In genomic region chr16:20918486-20919239, GRCh38 we compare ENCODE assay signal across 1 cellular context.
TF ChIP-seq lines count a peak whose summit lies in the region.

No MANE protein-coding gene starts in this region.

TF ChIP-seq in GM23338, 12 proteins besides CTCF, POLR2A, EP300 and RAD21 (continued from another document):
- TF ChIP-seq, protein P1, sequence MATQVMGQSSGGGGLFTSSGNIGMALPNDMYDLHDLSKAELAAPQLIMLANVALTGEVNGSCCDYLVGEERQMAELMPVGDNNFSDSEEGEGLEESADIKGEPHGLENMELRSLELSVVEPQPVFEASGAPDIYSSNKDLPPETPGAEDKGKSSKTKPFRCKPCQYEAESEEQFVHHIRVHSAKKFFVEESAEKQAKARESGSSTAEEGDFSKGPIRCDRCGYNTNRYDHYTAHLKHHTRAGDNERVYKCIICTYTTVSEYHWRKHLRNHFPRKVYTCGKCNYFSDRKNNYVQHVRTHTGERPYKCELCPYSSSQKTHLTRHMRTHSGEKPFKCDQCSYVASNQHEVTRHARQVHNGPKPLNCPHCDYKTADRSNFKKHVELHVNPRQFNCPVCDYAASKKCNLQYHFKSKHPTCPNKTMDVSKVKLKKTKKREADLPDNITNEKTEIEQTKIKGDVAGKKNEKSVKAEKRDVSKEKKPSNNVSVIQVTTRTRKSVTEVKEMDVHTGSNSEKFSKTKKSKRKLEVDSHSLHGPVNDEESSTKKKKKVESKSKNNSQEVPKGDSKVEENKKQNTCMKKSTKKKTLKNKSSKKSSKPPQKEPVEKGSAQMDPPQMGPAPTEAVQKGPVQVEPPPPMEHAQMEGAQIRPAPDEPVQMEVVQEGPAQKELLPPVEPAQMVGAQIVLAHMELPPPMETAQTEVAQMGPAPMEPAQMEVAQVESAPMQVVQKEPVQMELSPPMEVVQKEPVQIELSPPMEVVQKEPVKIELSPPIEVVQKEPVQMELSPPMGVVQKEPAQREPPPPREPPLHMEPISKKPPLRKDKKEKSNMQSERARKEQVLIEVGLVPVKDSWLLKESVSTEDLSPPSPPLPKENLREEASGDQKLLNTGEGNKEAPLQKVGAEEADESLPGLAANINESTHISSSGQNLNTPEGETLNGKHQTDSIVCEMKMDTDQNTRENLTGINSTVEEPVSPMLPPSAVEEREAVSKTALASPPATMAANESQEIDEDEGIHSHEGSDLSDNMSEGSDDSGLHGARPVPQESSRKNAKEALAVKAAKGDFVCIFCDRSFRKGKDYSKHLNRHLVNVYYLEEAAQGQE (IDR thresholded peaks at IDR 0.05; ENCODE audit: unreplicated experiment), result no peak
- TF ChIP-seq ZNF331 (CRISPR knock-in tag; IDR thresholded peaks at IDR 0.05; ENCODE audit: low read depth) (no peak), POLR2AphosphoS5 (IDR thresholded peaks at IDR 0.05; ENCODE audit: low read depth) (no peak), JUNB (IDR thresholded peaks at IDR 0.05; ENCODE audit: unreplicated experiment) (no peak), ZNF114 (CRISPR knock-in tag; IDR thresholded peaks at IDR 0.05) (no peak), ETS1 (IDR thresholded peaks at IDR 0.05) (no peak), CREB1 (CRISPR knock-in tag; IDR thresholded peaks at IDR 0.05; ENCODE audit: low read depth) (no peak), NANOG (IDR thresholded peaks at IDR 0.05; ENCODE audit: borderline replicate concordance) (no peak), STAT1 (IDR thresholded peaks at IDR 0.05; ENCODE audit: unreplicated experiment) (no peak), EZH2 (IDR thresholded peaks at IDR 0.05; ENCODE audit: low read depth, unreplicated experiment) (no peak)
- TF ChIP-seq, protein P2, sequence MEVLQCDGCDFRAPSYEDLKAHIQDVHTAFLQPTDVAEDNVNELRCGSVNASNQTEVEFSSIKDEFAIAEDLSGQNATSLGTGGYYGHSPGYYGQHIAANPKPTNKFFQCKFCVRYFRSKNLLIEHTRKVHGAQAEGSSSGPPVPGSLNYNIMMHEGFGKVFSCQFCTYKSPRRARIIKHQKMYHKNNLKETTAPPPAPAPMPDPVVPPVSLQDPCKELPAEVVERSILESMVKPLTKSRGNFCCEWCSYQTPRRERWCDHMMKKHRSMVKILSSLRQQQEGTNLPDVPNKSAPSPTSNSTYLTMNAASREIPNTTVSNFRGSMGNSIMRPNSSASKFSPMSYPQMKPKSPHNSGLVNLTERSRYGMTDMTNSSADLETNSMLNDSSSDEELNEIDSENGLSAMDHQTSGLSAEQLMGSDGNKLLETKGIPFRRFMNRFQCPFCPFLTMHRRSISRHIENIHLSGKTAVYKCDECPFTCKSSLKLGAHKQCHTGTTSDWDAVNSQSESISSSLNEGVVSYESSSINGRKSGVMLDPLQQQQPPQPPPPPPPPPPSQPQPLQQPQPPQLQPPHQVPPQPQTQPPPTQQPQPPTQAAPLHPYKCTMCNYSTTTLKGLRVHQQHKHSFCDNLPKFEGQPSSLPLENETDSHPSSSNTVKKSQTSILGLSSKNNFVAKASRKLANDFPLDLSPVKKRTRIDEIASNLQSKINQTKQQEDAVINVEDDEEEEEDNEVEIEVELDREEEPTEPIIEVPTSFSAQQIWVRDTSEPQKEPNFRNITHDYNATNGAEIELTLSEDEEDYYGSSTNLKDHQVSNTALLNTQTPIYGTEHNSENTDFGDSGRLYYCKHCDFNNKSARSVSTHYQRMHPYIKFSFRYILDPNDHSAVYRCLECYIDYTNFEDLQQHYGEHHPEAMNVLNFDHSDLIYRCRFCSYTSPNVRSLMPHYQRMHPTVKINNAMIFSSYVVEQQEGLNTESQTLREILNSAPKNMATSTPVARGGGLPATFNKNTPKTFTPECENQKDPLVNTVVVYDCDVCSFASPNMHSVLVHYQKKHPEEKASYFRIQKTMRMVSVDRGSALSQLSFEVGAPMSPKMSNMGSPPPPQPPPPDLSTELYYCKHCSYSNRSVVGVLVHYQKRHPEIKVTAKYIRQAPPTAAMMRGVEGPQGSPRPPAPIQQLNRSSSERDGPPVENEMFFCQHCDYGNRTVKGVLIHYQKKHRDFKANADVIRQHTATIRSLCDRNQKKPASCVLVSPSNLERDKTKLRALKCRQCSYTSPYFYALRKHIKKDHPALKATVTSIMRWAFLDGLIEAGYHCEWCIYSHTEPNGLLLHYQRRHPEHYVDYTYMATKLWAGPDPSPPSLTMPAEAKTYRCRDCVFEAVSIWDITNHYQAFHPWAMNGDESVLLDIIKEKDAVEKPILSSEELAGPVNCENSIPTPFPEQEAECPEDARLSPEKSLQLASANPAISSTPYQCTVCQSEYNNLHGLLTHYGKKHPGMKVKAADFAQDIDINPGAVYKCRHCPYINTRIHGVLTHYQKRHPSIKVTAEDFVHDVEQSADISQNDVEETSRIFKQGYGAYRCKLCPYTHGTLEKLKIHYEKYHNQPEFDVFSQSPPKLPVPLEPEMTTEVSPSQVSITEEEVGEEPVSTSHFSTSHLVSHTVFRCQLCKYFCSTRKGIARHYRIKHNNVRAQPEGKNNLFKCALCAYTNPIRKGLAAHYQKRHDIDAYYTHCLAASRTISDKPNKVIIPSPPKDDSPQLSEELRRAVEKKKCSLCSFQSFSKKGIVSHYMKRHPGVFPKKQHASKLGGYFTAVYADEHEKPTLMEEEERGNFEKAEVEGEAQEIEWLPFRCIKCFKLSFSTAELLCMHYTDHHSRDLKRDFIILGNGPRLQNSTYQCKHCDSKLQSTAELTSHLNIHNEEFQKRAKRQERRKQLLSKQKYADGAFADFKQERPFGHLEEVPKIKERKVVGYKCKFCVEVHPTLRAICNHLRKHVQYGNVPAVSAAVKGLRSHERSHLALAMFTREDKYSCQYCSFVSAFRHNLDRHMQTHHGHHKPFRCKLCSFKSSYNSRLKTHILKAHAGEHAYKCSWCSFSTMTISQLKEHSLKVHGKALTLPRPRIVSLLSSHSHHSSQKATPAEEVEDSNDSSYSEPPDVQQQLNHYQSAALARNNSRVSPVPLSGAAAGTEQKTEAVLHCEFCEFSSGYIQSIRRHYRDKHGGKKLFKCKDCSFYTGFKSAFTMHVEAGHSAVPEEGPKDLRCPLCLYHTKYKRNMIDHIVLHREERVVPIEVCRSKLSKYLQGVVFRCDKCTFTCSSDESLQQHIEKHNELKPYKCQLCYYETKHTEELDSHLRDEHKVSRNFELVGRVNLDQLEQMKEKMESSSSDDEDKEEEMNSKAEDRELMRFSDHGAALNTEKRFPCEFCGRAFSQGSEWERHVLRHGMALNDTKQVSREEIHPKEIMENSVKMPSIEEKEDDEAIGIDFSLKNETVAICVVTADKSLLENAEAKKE (CRISPR knock-in tag; IDR thresholded peaks at IDR 0.05), result no peak
